ENCODE assay signal across 10 cellular contexts in the genomic region with DNA sequence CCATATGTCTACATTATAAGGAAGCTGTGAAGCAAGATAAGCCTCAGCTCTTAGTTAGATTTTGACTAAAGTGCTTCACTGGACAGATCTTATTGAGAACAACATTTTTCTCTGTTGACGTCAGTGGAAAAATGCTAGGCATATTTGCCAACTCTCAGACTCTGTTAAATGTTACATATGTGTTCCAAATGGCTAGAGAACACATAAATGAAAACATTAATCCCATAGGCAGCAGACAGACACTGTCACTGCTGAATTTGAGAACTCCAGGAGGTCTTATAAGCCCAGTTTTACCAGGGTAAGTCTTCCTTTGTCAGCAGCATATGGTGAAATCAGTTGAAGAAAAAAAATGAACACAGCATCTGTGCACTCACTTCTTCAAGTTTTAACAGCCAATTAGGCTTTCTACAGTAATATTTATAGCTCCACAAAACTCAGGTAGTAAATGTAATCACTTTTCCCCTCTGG.
A peak's percentile ranks its signal among the peaks of the same experiment; 100 is the strongest.
DNase-seq lines count a peak whose midpoint lies in the region; ATAC-seq and TF ChIP-seq lines count a peak whose summit lies in the region.
"Had no signal": no experiment of that assay in that cellular context is flagged by ENCODE, and none has a peak within 500 bp of the region (broad histone marks: within the 10 kb centered on the region; RNA-seq: fewer than 3 reads in every experiment).

No MANE protein-coding gene starts in this region.

- H3K27me3 ChIP-seq in lower lobe of right lung (ENCODE audit: low read depth) (no peaks in the 10 kb centered on the region), vagina (no peaks in the 10 kb centered on the region)

- no peaks in the 10 kb centered on the region for H3K9me3 ChIP-seq in lower lobe of right lung
- no peaks in the 10 kb centered on the region for H3K9me3 ChIP-seq in vagina

- peaks cover 31% of the 10 kb centered on the region for H3K4me1 ChIP-seq in lower lobe of right lung
- peaks cover 19% of the 10 kb centered on the region for H3K4me1 ChIP-seq in vagina

- no peaks in the 10 kb centered on the region for H3K36me3 ChIP-seq in lower lobe of right lung
- H3K36me3 ChIP-seq in vagina: no peaks in the 10 kb centered on the region

- ATAC-seq in lower lobe of right lung: peak; percentile 70 to 89
- ATAC-seq in GM19463 (IDR thresholded peaks at IDR 0.05; ENCODE audit: unreplicated experiment): no peak
- ATAC-seq in GM19035 (IDR thresholded peaks at IDR 0.05; ENCODE audit: unreplicated experiment): no peak
- no peak for ATAC-seq in HG03135 (IDR thresholded peaks at IDR 0.05; ENCODE audit: unreplicated experiment)

- no peak for TF ChIP-seq POLR2A in vagina (IDR thresholded peaks at IDR 0.05)

- H3K4me3 ChIP-seq in coronary artery (no peak overlapping the region), lower lobe of right lung (no peak overlapping the region), vagina (no peak overlapping the region)

- DNase-seq in NCI-H1694 treated with DMSO at 0.1 percent for 48 hours (lab: John Stamatoyannopoulos, UW) (peak; percentile 51), coronary artery (ENCODE audit: low spot score) (no peak), lower lobe of right lung (no peak), vagina (ENCODE audit: extremely low spot score in 2 of 2) (no peak)
- DNase-seq: cortex of kidney; naive B cell; stimulated activated naive B cell treated with anti-CD40 and anti-IgM and Interleukin-4, amounts not matched to agents 10 μg/mL and 1 μg/mL and 100 μg/mL, for 72 hours had no signal

- intact Hi-C loops in lower lobe of right lung (cut with DNase I): no loop called here
- intact Hi-C loops in vagina (cut with DNase I): no loop called here

- TF ChIP-seq CTCF in coronary artery (IDR thresholded peaks at IDR 0.05) (no peak), lower lobe of right lung (IDR thresholded peaks at IDR 0.05) (no peak), vagina (IDR thresholded peaks at IDR 0.05) (no peak)

- H3K27ac ChIP-seq in coronary artery (peak overlapping the region; percentile 5 to 79), lower lobe of right lung (peak overlapping the region; percentile 27), vagina (peak overlapping the region; percentile 14)

Comparison
In these comparisons a context has a peak if more than half of its experiments do, and no peak if none do; other contexts are left out.
1. ATAC-seq: peak in lower lobe of right lung (2 of 2); none in GM19463 (single experiment), GM19035 (single experiment) and HG03135 (single experiment).
2. Peak in every context shown above with its lines, with median percentiles within 50 percentile points of each other: H3K27ac ChIP-seq.